In genomic region chr12:48865141-48865440, GRCh38 we compare ENCODE assay signal across 8 cellular contexts. TPM values are rescaled to one million over a fixed set of nuclear protein-coding genes. Genes with fewer than 3 reads are reported as not detected.
DNase-seq lines count a peak whose midpoint lies in the region; ATAC-seq and TF ChIP-seq lines count a peak whose summit lies in the region.

No MANE protein-coding gene starts in this region.

- intact Hi-C loops in Right ventricle myocardium superior (cut with DNase I) (no loop called here), left lung (cut with DNase I) (no loop called here)

- DNase-seq in cardiac muscle cell (ENCODE audit: low read depth in 1 of 2, low spot score in 1 of 2) (no peak), Right ventricle myocardium superior (no peak), left lung (no peak), type B pancreatic cell (ENCODE audit: extremely low spot score, unreplicated experiment) (no peak), RPMI8226 (no peak), superior temporal gyrus (ENCODE audit: extremely low spot score) (no peak), NCI-H446 (lab: John Stamatoyannopoulos, UW) (no peak)
- DNase-seq in activated naive CD8-positive, alpha-beta T cell treated with anti-CD3 and anti-CD28 coated beads, Interleukin-2, amount 10 ng/mL, durations not matched to agents 7 days and 5 days = no peak

- H3K4me1 ChIP-seq in cardiac muscle cell (ENCODE audit: low read depth) = no peaks in the 10 kb centered on the region
- H3K4me1 ChIP-seq in left lung = peaks cover 3 to 22% of the 10 kb centered on the region in 2 donors

- H3K4me1 Mint-ChIP-seq in activated naive CD8-positive, alpha-beta T cell treated with anti-CD3 and anti-CD28 coated beads, Interleukin-2, amount 10 ng/mL, durations not matched to agents 7 days and 5 days = peaks cover 20% of the 10 kb centered on the region
- H3K4me1 Mint-ChIP-seq in type B pancreatic cell (ENCODE audit: unreplicated experiment) = peaks cover 33% of the 10 kb centered on the region

- ATAC-seq in Right ventricle myocardium superior (ENCODE audit: poor library complexity) (no peak), left lung (peak; percentile 51)
- ATAC-seq in activated naive CD8-positive, alpha-beta T cell treated with anti-CD3 and anti-CD28 coated beads, Interleukin-2, amount 10 ng/mL, durations not matched to agents 7 days and 5 days (ENCODE audit: low read depth) = no peak

- POLR2A ChIA-PET in activated naive CD8-positive, alpha-beta T cell treated with anti-CD3 and anti-CD28 coated beads, Interleukin-2, amount 10 ng/mL, durations not matched to agents 7 days and 5 days (lab: Charles Lee) = interaction anchor here (0.6 to 2.4 kb wide), 11 partner anchors 8 to 192 kb away, joined by 3 to 25 read pairs (median 3); partner anchors contain the start of genes ARF3 and DDX23

- H3K9me3 ChIP-seq in cardiac muscle cell (ENCODE audit: low read depth) = no peaks in the 10 kb centered on the region
- no peaks in the 10 kb centered on the region for H3K9me3 ChIP-seq in left lung

- H3K36me3 ChIP-seq in cardiac muscle cell = no peaks in the 10 kb centered on the region
- H3K36me3 ChIP-seq in left lung = peaks cover 0 to 9% of the 10 kb centered on the region in 2 donors

- peak overlapping the region; percentile 86 for H3K4me3 Mint-ChIP-seq in activated naive CD8-positive, alpha-beta T cell treated with anti-CD3 and anti-CD28 coated beads, Interleukin-2, amount 10 ng/mL, durations not matched to agents 7 days and 5 days
- H3K4me3 Mint-ChIP-seq in type B pancreatic cell = peak overlapping the region; percentile 94

- H3K27ac ChIP-seq in cardiac muscle cell (no peak overlapping the region), left lung (peak overlapping the region in 1 of 2 donors; percentile 19)

- no peak for TF ChIP-seq CTCF in cardiac muscle cell (IDR thresholded peaks at IDR 0.05; ENCODE audit: low read depth, low read length)
- no peak for TF ChIP-seq CTCF in left lung (IDR thresholded peaks at IDR 0.05)
- no peak for TF ChIP-seq CTCF in type B pancreatic cell (conservative IDR thresholded peaks at IDR 0.05)

- H3K27me3 Mint-ChIP-seq in activated naive CD8-positive, alpha-beta T cell treated with anti-CD3 and anti-CD28 coated beads, Interleukin-2, amount 10 ng/mL, durations not matched to agents 7 days and 5 days = peaks cover 21% of the 10 kb centered on the region
- peaks cover 27% of the 10 kb centered on the region for H3K27me3 Mint-ChIP-seq in type B pancreatic cell

- peak overlapping the region; percentile 49 for H3K4me3 ChIP-seq in cardiac muscle cell
- H3K4me3 ChIP-seq in left lung = peak overlapping the region; percentile 60 to 66

- no peak overlapping the region for H3K27ac Mint-ChIP-seq in activated naive CD8-positive, alpha-beta T cell treated with anti-CD3 and anti-CD28 coated beads, Interleukin-2, amount 10 ng/mL, durations not matched to agents 7 days and 5 days
- peak overlapping the region; percentile 72 for H3K27ac Mint-ChIP-seq in type B pancreatic cell

- H3K36me3 Mint-ChIP-seq in activated naive CD8-positive, alpha-beta T cell treated with anti-CD3 and anti-CD28 coated beads, Interleukin-2, amount 10 ng/mL, durations not matched to agents 7 days and 5 days = peaks cover 7% of the 10 kb centered on the region
- no peaks in the 10 kb centered on the region for H3K36me3 Mint-ChIP-seq in type B pancreatic cell

- H3K27me3 ChIP-seq in cardiac muscle cell = peaks cover 4% of the 10 kb centered on the region
- H3K27me3 ChIP-seq in left lung = peaks cover 0 to 30% of the 10 kb centered on the region in 2 donors

- no peaks in the 10 kb centered on the region for H3K9me3 Mint-ChIP-seq in activated naive CD8-positive, alpha-beta T cell treated with anti-CD3 and anti-CD28 coated beads, Interleukin-2, amount 10 ng/mL, durations not matched to agents 7 days and 5 days
- H3K9me3 Mint-ChIP-seq in type B pancreatic cell = no peaks in the 10 kb centered on the region

RNA-seq across cellular contexts. Expression of gene RND1, which starts 0.6 kb away (rescaled TPM):
- 2.1 and 2.9 TPM in 2 replicates for total RNA-seq in cardiac muscle cell
- 3.5 and 7.2 TPM in 2 replicates for polyA plus RNA-seq in cardiac muscle cell
- 0.11 TPM for total RNA-seq in Right ventricle myocardium superior
- 1 to 10 TPM; 3.8 to 4.9 TPM for total RNA-seq in activated naive CD8-positive, alpha-beta T cell treated with anti-CD3 and anti-CD28 coated beads, Interleukin-2, amount 10 ng/mL, durations not matched to agents 7 days and 5 days
- total RNA-seq in left lung = 10 to 100 TPM in 1 of 2 donors, 1 to 10 TPM in 1; 4.0 to 28.1 TPM
- total RNA-seq in type B pancreatic cell (ENCODE audit: low replicate concordance) = 3.2 and 6.9 TPM in 2 replicates

RNA-seq across cellular contexts. Expression of gene DDX23, which starts 13.1 kb away (rescaled TPM):
- 66.3 and 89.5 TPM in 2 replicates for total RNA-seq in cardiac muscle cell
- 35.3 and 49.0 TPM in 2 replicates for polyA plus RNA-seq in cardiac muscle cell
- total RNA-seq in Right ventricle myocardium superior = 32.4 TPM
- total RNA-seq in activated naive CD8-positive, alpha-beta T cell treated with anti-CD3 and anti-CD28 coated beads, Interleukin-2, amount 10 ng/mL, durations not matched to agents 7 days and 5 days = 100 to 1,000 TPM; 135 to 162 TPM
- 10 to 100 TPM; 66.5 to 74.9 TPM for total RNA-seq in left lung
- 95.3 and 104 TPM in 2 replicates for total RNA-seq in type B pancreatic cell (ENCODE audit: low replicate concordance)

RNA-seq across cellular contexts. Expression of gene CACNB3, which starts 46.8 kb away (rescaled TPM):
- total RNA-seq in cardiac muscle cell (19.2 and 21.9 TPM in 2 replicates), Right ventricle myocardium superior (5.9 TPM), left lung (10 to 100 TPM; 26.4 to 42.5 TPM), type B pancreatic cell (ENCODE audit: low replicate concordance) (56.3 and 57.0 TPM in 2 replicates)
- polyA plus RNA-seq in cardiac muscle cell = 20.0 and 23.6 TPM in 2 replicates
- 10 to 100 TPM; 13.4 to 20.0 TPM for total RNA-seq in activated naive CD8-positive, alpha-beta T cell treated with anti-CD3 and anti-CD28 coated beads, Interleukin-2, amount 10 ng/mL, durations not matched to agents 7 days and 5 days
